1 cellular context compared by ENCODE assay signal in the genomic region with DNA sequence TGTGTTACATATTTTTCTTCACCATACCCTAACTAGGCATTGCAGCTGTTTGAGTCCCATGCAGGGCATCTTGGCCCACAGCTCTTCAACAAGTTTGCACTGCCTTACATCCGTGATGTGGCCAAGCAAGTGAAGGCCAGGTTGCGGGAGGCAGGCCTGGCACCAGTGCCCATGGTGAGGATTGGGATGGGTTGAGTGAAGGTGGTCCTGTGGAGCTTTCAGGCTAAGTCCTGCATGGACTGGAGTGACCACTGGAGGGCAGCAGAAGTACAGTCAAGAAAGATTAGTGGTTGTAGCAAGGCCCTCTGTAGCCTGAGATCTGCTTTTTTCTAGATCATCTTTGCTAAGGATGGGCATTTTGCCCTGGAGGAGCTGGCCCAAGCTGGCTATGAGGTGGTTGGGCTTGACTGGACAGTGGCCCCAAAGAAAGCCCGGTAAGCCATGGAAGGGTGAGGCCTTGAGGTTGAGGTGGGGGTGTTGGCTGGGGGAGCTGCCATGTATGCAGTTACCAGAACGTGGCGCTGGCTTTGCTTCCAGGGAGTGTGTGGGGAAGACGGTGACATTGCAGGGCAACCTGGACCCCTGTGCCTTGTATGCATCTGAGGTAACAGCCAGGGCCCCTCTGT.
TF ChIP-seq lines count a peak whose summit lies in the region.

No MANE protein-coding gene starts in this region.

TF ChIP-seq in K562, 482 proteins besides CTCF, POLR2A, EP300 and RAD21 (continued from another document and continues in another):
- TF ChIP-seq STAG1 (CRISPR knock-in tag; IDR thresholded peaks at IDR 0.05; ENCODE audit: borderline replicate concordance) (peak; percentile 92), HDAC2 (IDR thresholded peaks at IDR 0.05) (no peak), GTF2E2 (tag; IDR thresholded peaks at IDR 0.05) (no peak), MAFG (tag; conservative IDR thresholded peaks at IDR 0.05) (no peak), ZBTB17 (CRISPR knock-in tag; IDR thresholded peaks at IDR 0.05) (peak; percentile 48), SLC30A9 (CRISPR knock-in tag; IDR thresholded peaks at IDR 0.05) (no peak), RBM25 (IDR thresholded peaks at IDR 0.05; ENCODE audit: low read depth, low read length, severe bottlenecking) (no peak), ZNF384 (IDR thresholded peaks at IDR 0.05; ENCODE audit: low read depth, low read length) (no peak), ADNP (tag; IDR thresholded peaks at IDR 0.05) (no peak), E2F4 (CRISPR knock-in tag; IDR thresholded peaks at IDR 0.05; ENCODE audit: low read depth) (no peak), FOSL1 (tag; conservative IDR thresholded peaks at IDR 0.05) (no peak), ZNF398 (CRISPR knock-in tag; IDR thresholded peaks at IDR 0.05) (no peak), NR2C1 (IDR thresholded peaks at IDR 0.05) (no peak), NR2C1 (tag; IDR thresholded peaks at IDR 0.05) (no peak), FOS (IDR thresholded peaks at IDR 0.05; ENCODE audit: extremely low read depth, insufficient read length) (no peak), C11orf30 (IDR thresholded peaks at IDR 0.05; ENCODE audit: low read depth) (no peak), SETDB1 (IDR thresholded peaks at IDR 0.05; ENCODE audit: low read length) (no peak), POLR2B (IDR thresholded peaks at IDR 0.05; ENCODE audit: low read depth, partially characterized antibody) (peak; percentile 15), ZNF143 (CRISPR knock-in tag; IDR thresholded peaks at IDR 0.05) (no peak), SRF (CRISPR knock-in tag; IDR thresholded peaks at IDR 0.05) (no peak), HNRNPL (IDR thresholded peaks at IDR 0.05; ENCODE audit: low read depth, low read length) (no peak), PHF21A (IDR thresholded peaks at IDR 0.05; ENCODE audit: borderline replicate concordance, low read depth) (no peak), KAT7 (CRISPR knock-in tag; IDR thresholded peaks at IDR 0.05; ENCODE audit: borderline replicate concordance) (no peak), SIN3A (IDR thresholded peaks at IDR 0.05; ENCODE audit: borderline replicate concordance in 2 of 2, control insufficient read depth in 1 of 2, low read depth in 2 of 2, low read length in 2 of 2) (no peak), TARDBP (IDR thresholded peaks at IDR 0.05) (no peak), MEIS2 (IDR thresholded peaks at IDR 0.05; ENCODE audit: partially characterized antibody) (peak; percentile 1), ZNF274 (IDR thresholded peaks at IDR 0.05; ENCODE audit: borderline replicate concordance, low read depth, low read length) (no peak), PRDM10 (IDR thresholded peaks at IDR 0.05; ENCODE audit: partially characterized antibody) (no peak), ZNF280B (CRISPR knock-in tag; IDR thresholded peaks at IDR 0.05) (no peak), ETV1 (tag; conservative IDR thresholded peaks at IDR 0.05; ENCODE audit: low read depth) (no peak), ZBTB33 (CRISPR knock-in tag; IDR thresholded peaks at IDR 0.05) (0 out of 2 replicates have a peak, but pooled peaks have one; percentile 41), ZNF75A (CRISPR knock-in tag; IDR thresholded peaks at IDR 0.05) (no peak), PPARD (CRISPR knock-in tag; IDR thresholded peaks at IDR 0.05) (no peak), ARID3A (IDR thresholded peaks at IDR 0.05; ENCODE audit: borderline replicate concordance, low read depth, low read length) (no peak), SMC3 (conservative IDR thresholded peaks at IDR 0.05; ENCODE audit: insufficient read depth, low read depth, low read length) (peak; percentile 91), SMAD4 (CRISPR knock-in tag; conservative IDR thresholded peaks at IDR 0.05) (0 out of 2 replicates have a peak, but pooled peaks have one; percentile 43), FOXK1 (CRISPR knock-in tag; IDR thresholded peaks at IDR 0.05; ENCODE audit: borderline replicate concordance) (no peak), DPF2 (IDR thresholded peaks at IDR 0.05) (peak; percentile 42; the same call in 1 of the 2 replicates)
- TF ChIP-seq, protein P1, sequence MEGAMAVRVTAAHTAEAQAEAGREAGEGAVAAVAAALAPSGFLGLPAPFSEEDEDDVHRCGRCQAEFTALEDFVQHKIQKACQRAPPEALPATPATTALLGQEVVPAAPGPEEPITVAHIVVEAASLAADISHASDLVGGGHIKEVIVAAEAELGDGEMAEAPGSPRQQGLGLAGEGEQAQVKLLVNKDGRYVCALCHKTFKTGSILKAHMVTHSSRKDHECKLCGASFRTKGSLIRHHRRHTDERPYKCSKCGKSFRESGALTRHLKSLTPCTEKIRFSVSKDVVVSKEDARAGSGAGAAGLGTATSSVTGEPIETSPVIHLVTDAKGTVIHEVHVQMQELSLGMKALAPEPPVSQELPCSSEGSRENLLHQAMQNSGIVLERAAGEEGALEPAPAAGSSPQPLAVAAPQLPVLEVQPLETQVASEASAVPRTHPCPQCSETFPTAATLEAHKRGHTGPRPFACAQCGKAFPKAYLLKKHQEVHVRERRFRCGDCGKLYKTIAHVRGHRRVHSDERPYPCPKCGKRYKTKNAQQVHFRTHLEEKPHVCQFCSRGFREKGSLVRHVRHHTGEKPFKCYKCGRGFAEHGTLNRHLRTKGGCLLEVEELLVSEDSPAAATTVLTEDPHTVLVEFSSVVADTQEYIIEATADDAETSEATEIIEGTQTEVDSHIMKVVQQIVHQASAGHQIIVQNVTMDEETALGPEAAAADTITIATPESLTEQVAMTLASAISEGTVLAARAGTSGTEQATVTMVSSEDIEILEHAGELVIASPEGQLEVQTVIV (CRISPR knock-in tag; IDR thresholded peaks at IDR 0.05; ENCODE audit: borderline replicate concordance): no peak
- TF ChIP-seq, protein P2, sequence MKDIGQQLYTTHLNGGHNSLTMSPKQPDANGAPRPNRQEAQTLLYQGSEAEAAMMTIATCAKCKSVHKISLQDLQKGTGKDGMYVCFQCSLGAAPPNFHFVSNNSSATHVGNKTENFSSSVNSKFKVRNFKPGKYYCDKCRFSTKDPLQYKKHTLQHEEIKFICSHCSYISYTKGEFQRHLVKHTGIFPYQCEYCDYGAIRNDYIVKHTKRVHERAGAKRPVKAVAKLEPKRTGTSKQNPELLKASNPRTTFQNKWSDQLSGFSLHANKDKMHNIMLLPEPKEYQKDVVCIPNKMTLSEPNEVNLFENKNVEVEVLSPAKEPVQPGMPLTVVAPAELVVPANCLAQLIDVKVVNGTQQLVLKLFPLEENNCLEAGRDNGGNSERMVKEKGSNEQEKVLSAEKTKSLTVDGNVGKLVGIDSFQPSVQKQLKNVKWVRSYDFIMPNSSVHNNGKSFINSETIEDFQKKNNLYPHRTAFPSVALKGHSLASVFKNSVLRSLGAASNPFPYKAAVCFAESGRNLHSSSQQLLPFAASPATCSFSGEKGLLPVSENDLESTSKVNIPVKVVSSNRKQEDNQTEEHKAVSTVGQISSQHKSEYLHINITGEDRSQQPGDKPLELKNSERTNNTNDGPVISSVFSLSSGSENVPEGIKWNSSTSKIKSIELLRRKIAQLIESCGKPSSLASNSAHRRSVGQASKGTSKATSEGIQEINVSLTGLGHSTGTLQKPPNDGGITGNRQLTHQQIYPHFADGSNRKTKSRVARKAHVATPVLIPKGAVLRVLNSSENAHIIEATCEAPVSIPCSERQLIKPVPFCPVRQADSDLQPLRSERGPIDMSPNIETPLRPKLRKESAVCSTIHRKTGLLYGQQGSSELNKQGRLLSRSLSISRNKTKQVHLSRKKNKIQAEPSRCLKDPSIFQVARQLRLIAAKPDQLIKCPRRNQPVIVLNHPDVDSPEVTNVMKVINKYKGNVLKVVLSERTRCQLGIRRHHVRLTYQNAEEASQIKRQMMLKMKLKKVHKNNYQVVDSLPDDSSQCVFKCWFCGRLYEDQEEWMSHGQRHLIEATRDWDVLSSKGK (CRISPR knock-in tag; IDR thresholded peaks at IDR 0.05): no peak
- TF ChIP-seq, protein P3, sequence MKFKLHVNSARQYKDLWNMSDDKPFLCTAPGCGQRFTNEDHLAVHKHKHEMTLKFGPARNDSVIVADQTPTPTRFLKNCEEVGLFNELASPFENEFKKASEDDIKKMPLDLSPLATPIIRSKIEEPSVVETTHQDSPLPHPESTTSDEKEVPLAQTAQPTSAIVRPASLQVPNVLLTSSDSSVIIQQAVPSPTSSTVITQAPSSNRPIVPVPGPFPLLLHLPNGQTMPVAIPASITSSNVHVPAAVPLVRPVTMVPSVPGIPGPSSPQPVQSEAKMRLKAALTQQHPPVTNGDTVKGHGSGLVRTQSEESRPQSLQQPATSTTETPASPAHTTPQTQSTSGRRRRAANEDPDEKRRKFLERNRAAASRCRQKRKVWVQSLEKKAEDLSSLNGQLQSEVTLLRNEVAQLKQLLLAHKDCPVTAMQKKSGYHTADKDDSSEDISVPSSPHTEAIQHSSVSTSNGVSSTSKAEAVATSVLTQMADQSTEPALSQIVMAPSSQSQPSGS (CRISPR knock-in tag; IDR thresholded peaks at IDR 0.05): no peak
